Comparison of ENCODE assay signal across 8 cellular contexts in the genomic region with DNA sequence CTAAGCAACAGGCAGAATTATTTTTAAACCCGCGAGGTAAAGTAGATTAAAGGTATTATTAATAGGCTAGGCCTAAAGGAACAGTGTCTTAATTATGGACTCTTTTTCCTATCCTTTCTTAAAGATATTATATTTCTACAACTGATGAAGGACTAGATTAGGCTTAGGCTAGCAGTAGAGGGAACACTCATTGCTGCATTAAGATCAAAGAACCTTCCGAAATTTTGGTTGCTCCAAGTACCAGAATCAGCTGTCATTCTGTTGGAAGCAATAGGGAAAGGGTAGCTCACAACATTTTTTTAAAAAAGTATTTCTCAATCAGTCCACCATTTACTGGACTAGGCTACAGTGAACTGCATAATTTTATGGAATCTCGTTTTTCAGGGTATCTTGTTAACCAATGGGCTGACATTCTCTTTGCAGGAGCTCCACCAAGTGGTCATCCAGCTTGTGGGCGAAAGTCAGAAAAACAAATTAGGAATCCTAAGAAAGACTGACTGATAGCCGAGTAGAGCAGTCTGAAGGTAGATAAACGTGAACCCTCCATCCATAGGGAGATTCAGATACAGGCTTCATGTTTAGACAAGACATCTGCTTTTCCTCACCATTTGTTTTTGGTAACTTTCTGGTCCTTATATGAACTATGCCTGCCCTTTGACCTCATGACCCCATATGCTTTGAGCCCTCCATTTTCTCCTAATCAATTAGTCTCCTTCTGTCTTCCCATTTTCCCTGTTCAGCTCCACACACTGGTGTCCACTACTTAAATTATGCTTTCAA.
DNase-seq lines count a peak whose midpoint lies in the region; ATAC-seq and TF ChIP-seq lines count a peak whose summit lies in the region.

No MANE protein-coding gene starts in this region.

- TF ChIP-seq CTCF in mammary epithelial cell (conservative IDR thresholded peaks at IDR 0.05 in 1 of 2, IDR thresholded peaks at IDR 0.05 in 1 of 2; ENCODE audit: extremely low read depth in 1 of 2, insufficient read depth in 1 of 2, low read depth in 1 of 2, low read length in 2 of 2): peak; percentile 75 to 84

- no TSS peak for BruUV-seq in mammary epithelial cell (replicated peaks; lab: Mats Ljungman, UMichigan)

- H3K4me3 ChIP-seq in mammary epithelial cell (replicated peaks in 1 of 3; ENCODE audit: insufficient read depth in 1 of 3, low read depth in 2 of 3, low read length in 3 of 3): peak overlapping the region in 2 of 3 experiments; percentile 45 to 47
- H3K4me3 ChIP-seq in skeletal muscle tissue (ENCODE audit: low read length in 3 of 3): peak overlapping the region; percentile 29 to 57 (median 56)

- in situ Hi-C loops in mammary epithelial cell (cut with MboI; ENCODE audit: low sequenced_read_pairs in 2 of 2): loop anchor here (5.0 kb wide), 1 partner anchor 125 kb away; no protein-coding TSS in a partner anchor

- H3K79me2 ChIP-seq in mammary epithelial cell (ENCODE audit: insufficient read depth, low read length): no peaks in the 10 kb centered on the region

- peak overlapping the region; percentile 93 for H2AFZ ChIP-seq in mammary epithelial cell (ENCODE audit: low read depth, low read length)

- peak; percentile 35 for ATAC-seq in GM21367 (IDR thresholded peaks at IDR 0.05; ENCODE audit: unreplicated experiment)

- H3K27me3 ChIP-seq in mammary epithelial cell (ENCODE audit: insufficient read depth, low read length): no peaks in the 10 kb centered on the region
- no peaks in the 10 kb centered on the region for H3K27me3 ChIP-seq in skeletal muscle tissue (ENCODE audit: control insufficient read depth in 3 of 3, insufficient read depth in 3 of 3, low read length in 3 of 3)

- H3K36me3 ChIP-seq in mammary epithelial cell (ENCODE audit: insufficient read depth, low read length) (no peaks in the 10 kb centered on the region), skeletal muscle tissue (ENCODE audit: control insufficient read depth in 3 of 3, insufficient read depth in 3 of 3, low read length in 3 of 3) (no peaks in the 10 kb centered on the region)

- H3K9me3 ChIP-seq in mammary epithelial cell (replicated peaks; ENCODE audit: insufficient read depth, low read length): no peaks in the 10 kb centered on the region
- H3K9me3 ChIP-seq in skeletal muscle tissue (ENCODE audit: control insufficient read depth in 3 of 3, low read length in 3 of 3): no peaks in the 10 kb centered on the region

- H3K9ac ChIP-seq in mammary epithelial cell (ENCODE audit: insufficient read depth, low read length): no peak overlapping the region
- H3K9ac ChIP-seq in skeletal muscle tissue (ENCODE audit: low read depth in 1 of 3, low read length in 3 of 3): peak overlapping the region in 1 of 3 donors; percentile 48

- DNase-seq in Daoy (ENCODE audit: low read depth) (peak; percentile 69), HS-5 (ENCODE audit: low read depth) (peak; percentile 58), RPMI7951 (ENCODE audit: low read depth) (peak; percentile 73), mammary epithelial cell (peak; percentile 65), inferior parietal cortex (ENCODE audit: extremely low spot score) (peak; percentile 86), HuH-7.5 (ENCODE audit: low spot score) (no peak)

- H4K20me1 ChIP-seq in mammary epithelial cell (ENCODE audit: insufficient read depth, low read length): no peaks in the 10 kb centered on the region

- WGBS in mammary epithelial cell (ENCODE audit: low coverage, missing lambda C conversion rate): 35% methylated on average over 7 of the region's 7 CpGs

- peak overlapping the region; percentile 82 for H3K4me2 ChIP-seq in mammary epithelial cell (ENCODE audit: insufficient read depth, low read depth, low read length)

- intact Hi-C loops in mammary epithelial cell (cut with micrococcal nuclease): loop anchor here (1.0 to 2.0 kb wide), 4 partner anchors 28 to 260 kb away; a partner anchor contains a TSS

- dilution Hi-C loops in mammary epithelial cell (cut with HindIII; ENCODE audit: low sequenced_read_pairs): no loop called here

- H3K4me1 ChIP-seq in mammary epithelial cell (ENCODE audit: insufficient read depth, low read length) (peaks cover 9% of the 10 kb centered on the region), skeletal muscle tissue (ENCODE audit: control insufficient read depth in 3 of 3, insufficient read depth in 3 of 3, low read length in 3 of 3) (peaks cover 0 to 8% (median 7%) of the 10 kb centered on the region in 3 donors)

- no peak overlapping the region for H3K27ac ChIP-seq in mammary epithelial cell (ENCODE audit: insufficient read depth, low read depth, low read length)
- H3K27ac ChIP-seq in skeletal muscle tissue (ENCODE audit: low read depth, low read length): peak overlapping the region; percentile 50

- CTCF ChIA-PET in mammary epithelial cell (lab: Charles Lee; ENCODE audit: low non-redundant PET): no interaction called here
